25 cellular contexts compared by ENCODE assay signal in genomic region chr2:238817931-238818330, GRCh38. TPM values are rescaled to one million over a fixed set of nuclear protein-coding genes. Genes with fewer than 3 reads are reported as not detected.
"Had no signal": no experiment of that assay in that cellular context is flagged by ENCODE, and none has a peak within 500 bp of the region (broad histone marks: within the 10 kb centered on the region; RNA-seq: fewer than 3 reads in every experiment).

No MANE protein-coding gene starts in this region.

- H3K79me2 ChIP-seq: hepatocyte had no signal

- H3K27ac Mint-ChIP-seq: nephron; stimulated activated naive B cell treated with anti-CD40 and anti-IgM and Interleukin-4, amounts not matched to agents 10 μg/mL and 1 μg/mL and 100 μg/mL, for 72 hours; stimulated activated naive CD8-positive, alpha-beta T cell treated with anti-CD3 and anti-CD28 coated beads, Interleukin-15, Interleukin-2, amounts not matched to agents 100 ng/mL and 50 ng/mL, for 24 hours had no signal

- H3K9me3 ChIP-seq: gastrocnemius medialis, left lung, pancreas, right lobe of liver, thoracic aorta, tibial nerve, upper lobe of right lung, uterus had no signal

- H3K4me2 ChIP-seq: hepatocyte had no signal

- H3K4me3 ChIP-seq: gastrocnemius medialis, heart left ventricle, hepatocyte, left lung, pancreas, right lobe of liver, thoracic aorta, tibial nerve, upper lobe of right lung, uterus had no signal

- H3K36me3 Mint-ChIP-seq: stimulated activated naive B cell treated with anti-CD40 and anti-IgM and Interleukin-4, amounts not matched to agents 10 μg/mL and 1 μg/mL and 100 μg/mL, for 72 hours had no signal

- H3K27me3 ChIP-seq: hepatocyte, right lobe of liver, uterus had no signal

- H3K4me3 Mint-ChIP-seq: naive thymus-derived CD4-positive, alpha-beta T cell; nephron; stimulated activated naive B cell treated with anti-CD40 and anti-IgM and Interleukin-4, amounts not matched to agents 10 μg/mL and 1 μg/mL and 100 μg/mL, for 72 hours; stimulated activated naive CD8-positive, alpha-beta T cell treated with anti-CD3 and anti-CD28 coated beads, Interleukin-15, Interleukin-2, amounts not matched to agents 100 ng/mL and 50 ng/mL, for 24 hours had no signal

- ATAC-seq: esophagus mucosa; gastrocnemius medialis; heart left ventricle; left lung; naive thymus-derived CD4-positive, alpha-beta T cell; pancreas; right lobe of liver; stimulated activated naive B cell treated with anti-CD40 and anti-IgM and Interleukin-4, amounts not matched to agents 10 μg/mL and 1 μg/mL and 100 μg/mL, for 72 hours; upper lobe of right lung had no signal

- H3K4me1 Mint-ChIP-seq: naive thymus-derived CD4-positive, alpha-beta T cell; stimulated activated naive B cell treated with anti-CD40 and anti-IgM and Interleukin-4, amounts not matched to agents 10 μg/mL and 1 μg/mL and 100 μg/mL, for 72 hours had no signal

- H3K4me1 ChIP-seq: gastrocnemius medialis, heart left ventricle, left lung, pancreas, right lobe of liver, tibial nerve, upper lobe of right lung, uterus had no signal

- DNase-seq: cortex of kidney; gastrocnemius medialis; heart left ventricle; kidney; left lung; mesenchymal stem cell; midbrain; naive thymus-derived CD4-positive, alpha-beta T cell; occipital lobe; pancreas; right lobe of liver; small intestine; stimulated activated CD4-positive, alpha-beta T cell treated with anti-CD3 and anti-CD28 coated beads, Interleukin-15, amount 100 ng/mL, for 24 hours; stimulated activated CD4-positive, alpha-beta T cell treated with anti-CD3 and anti-CD28 coated beads, Interleukin-2, amount 100 ng/mL, for 48 hours; stimulated activated naive B cell treated with anti-CD40 and anti-IgM and Interleukin-4, amounts not matched to agents 10 μg/mL and 1 μg/mL and 100 μg/mL, for 72 hours; upper lobe of right lung; uterus had no signal

- H2AFZ ChIP-seq: hepatocyte had no signal

- H3K36me3 ChIP-seq: gastrocnemius medialis, heart left ventricle, left lung, pancreas, right lobe of liver, thoracic aorta, tibial nerve, upper lobe of right lung, uterus had no signal

- H3K27ac ChIP-seq: epithelial cell of prostate, gastrocnemius medialis, heart left ventricle, hepatocyte, left lung, pancreas, right lobe of liver, thoracic aorta, tibial nerve, upper lobe of right lung, uterus had no signal

RNA-seq across cellular contexts. Expression of gene TWIST2, which starts 30.0 kb away (rescaled TPM):
- total RNA-seq: dermis microvascular lymphatic vessel endothelial cell; naive thymus-derived CD4-positive, alpha-beta T cell had no signal
- polyA plus RNA-seq: naive thymus-derived CD4-positive, alpha-beta T cell had no signal
